In genomic region chr1:68497358-68497698, GRCh38 we compare ENCODE assay signal across 1 cellular context.
TF ChIP-seq lines count a peak whose summit lies in the region.

No MANE protein-coding gene starts in this region.

TF ChIP-seq in H1, 55 proteins besides CTCF, POLR2A, EP300 and RAD21:
- TF ChIP-seq EZH2 (IDR thresholded peaks at IDR 0.05; ENCODE audit: low read depth, low read length, severe bottlenecking) = no peak
- TF ChIP-seq BACH1 (IDR thresholded peaks at IDR 0.05; ENCODE audit: low read length) = no peak
- TF ChIP-seq NANOG (IDR thresholded peaks at IDR 0.05; ENCODE audit: insufficient read depth, low read depth, low read length, poor library complexity, severe bottlenecking) = no peak
- no peak for TF ChIP-seq SRF (IDR thresholded peaks at IDR 0.05; ENCODE audit: low read depth, low read length)
- no peak for TF ChIP-seq USF2 (IDR thresholded peaks at IDR 0.05; ENCODE audit: low read length)
- TF ChIP-seq BCL11A (IDR thresholded peaks at IDR 0.05; ENCODE audit: low read depth in 2 of 2, low read length in 2 of 2) = no peak
- no peak for TF ChIP-seq SIN3A (conservative IDR thresholded peaks at IDR 0.05 in 1 of 2, IDR thresholded peaks at IDR 0.05 in 1 of 2; ENCODE audit: low read depth in 1 of 2, low read length in 2 of 2)
- no peak for TF ChIP-seq MAX (IDR thresholded peaks at IDR 0.05)
- TF ChIP-seq JUN (IDR thresholded peaks at IDR 0.05; ENCODE audit: low read depth, low read length) = no peak
- no peak for TF ChIP-seq FOSL1 (IDR thresholded peaks at IDR 0.05; ENCODE audit: insufficient read depth, low read depth, low read length)
- no peak for TF ChIP-seq NRF1 (IDR thresholded peaks at IDR 0.05; ENCODE audit: low read depth, low read length)
- TF ChIP-seq MAFK (IDR thresholded peaks at IDR 0.05; ENCODE audit: low read depth, low read length) = no peak
- TF ChIP-seq HDAC2 (IDR thresholded peaks at IDR 0.05; ENCODE audit: borderline replicate concordance in 1 of 2, low read depth in 2 of 2, low read length in 2 of 2) = no peak
- no peak for TF ChIP-seq CTBP2 (IDR thresholded peaks at IDR 0.05; ENCODE audit: borderline replicate concordance, insufficient read depth, insufficient read length, low read length)
